Comparison of ENCODE assay signal across 26 cellular contexts in the genomic region with DNA sequence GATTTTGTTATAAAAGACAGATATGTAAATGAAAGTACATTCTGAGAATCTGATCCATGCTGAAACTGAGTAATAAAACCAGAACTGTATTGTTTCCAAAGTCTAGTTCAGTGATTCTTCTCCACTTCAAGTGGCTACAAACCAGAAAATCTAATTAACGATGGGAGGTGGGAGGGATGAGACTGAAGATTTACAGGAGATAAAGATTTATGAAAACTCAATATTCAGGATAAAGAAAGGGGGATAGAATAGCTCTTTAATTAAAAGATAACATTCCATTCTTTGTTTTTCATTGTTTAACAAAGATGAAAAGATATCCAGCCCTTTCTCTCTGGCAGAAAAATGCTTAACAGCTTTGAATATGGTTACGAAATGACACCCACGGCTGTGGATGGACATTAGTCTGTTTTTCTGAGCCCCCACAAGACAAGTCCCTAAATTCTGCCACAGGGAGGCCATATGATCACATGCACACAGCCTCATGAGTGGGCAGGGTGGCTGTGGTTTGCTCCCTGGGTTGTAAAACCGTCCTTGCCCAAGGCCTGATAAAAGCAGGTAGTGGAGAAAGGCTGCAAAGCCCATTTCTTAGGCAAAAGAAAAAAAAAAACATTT. TPM values are rescaled to one million over a fixed set of nuclear protein-coding genes. Genes with fewer than 3 reads are reported as not detected.
DNase-seq lines count a peak whose midpoint lies in the region; TF ChIP-seq lines count a peak whose summit lies in the region.
"Had no signal": no experiment of that assay in that cellular context is flagged by ENCODE, and none has a peak within 500 bp of the region (broad histone marks: within the 10 kb centered on the region; RNA-seq: fewer than 3 reads in every experiment).

No MANE protein-coding gene starts in this region.

- no peak for TF ChIP-seq CTCF in nephron progenitor cell (IDR thresholded peaks at IDR 0.05)

- DNase-seq in NCI-H146 (lab: John Stamatoyannopoulos, UW) (peak; percentile 42), NCI-H146 treated with DMSO at 0.1 percent for 48 hours (lab: John Stamatoyannopoulos, UW; ENCODE audit: unreplicated experiment) (no peak), KBM-7 (peak; percentile 47), nephron progenitor cell (no peak), NCI-H526 treated with DMSO at 0.1 percent for 48 hours (lab: John Stamatoyannopoulos, UW) (no peak), NCI-H1417 (lab: John Stamatoyannopoulos, UW) (no peak), A172 (ENCODE audit: low spot score) (no peak)
- DNase-seq: 8988T; activated CD4-positive, alpha-beta T cell treated with anti-CD3 and anti-CD28 coated beads, Interleukin-2, amount 10 ng/mL, durations not matched to agents 24 days and 14 days; activated naive CD4-positive, alpha-beta T cell treated with Interleukin-2 at 50 U/mL for 16 hours; activated T-cell treated with anti-CD3 and anti-CD28 coated beads, Interleukin-2, amount 50 U/mL, for 72 hours; COR-L47; DMS79 treated with DMSO at 0.1 percent for 48 hours; H9; IMR-90; NCI-H2171 treated with DMSO at 0.1 percent for 48 hours; nucleus accumbens; small intestine; stimulated activated CD4-positive, alpha-beta T cell treated with anti-CD3 and anti-CD28 coated beads, Interleukin-2, amount 100 ng/mL, for 48 hours; T-helper 2 cell; upper lobe of right lung; WERI-Rb-1 had no signal

- H3K4me1 Mint-ChIP-seq in nephron progenitor cell, result peaks cover 9% of the 10 kb centered on the region
- H3K4me1 Mint-ChIP-seq: activated CD4-positive, alpha-beta T cell treated with anti-CD3 and anti-CD28 coated beads, Interleukin-2, amount 10 ng/mL, durations not matched to agents 24 days and 14 days; B cell; stimulated activated effector memory CD8-positive, alpha-beta T cell treated with anti-CD3 and anti-CD28 coated beads, Interleukin-12 subunit alpha, Interleukin-12 subunit beta, amount 100 ng/mL, for 72 hours had no signal

- peak overlapping the region; percentile 25 for H3K27ac Mint-ChIP-seq in nephron progenitor cell
- H3K27ac Mint-ChIP-seq: activated CD4-positive, alpha-beta T cell treated with anti-CD3 and anti-CD28 coated beads, Interleukin-2, amount 10 ng/mL, durations not matched to agents 24 days and 14 days; activated T-cell treated with anti-CD3 and anti-CD28 coated beads, Interleukin-2, amount 50 U/mL, for 72 hours; B cell; stimulated activated effector memory CD8-positive, alpha-beta T cell treated with anti-CD3 and anti-CD28 coated beads, Interleukin-12 subunit alpha, Interleukin-12 subunit beta, amount 100 ng/mL, for 72 hours had no signal

- H3K36me3 Mint-ChIP-seq in nephron progenitor cell (ENCODE audit: low read depth), result no peaks in the 10 kb centered on the region
- H3K36me3 Mint-ChIP-seq: stimulated activated effector memory CD8-positive, alpha-beta T cell treated with anti-CD3 and anti-CD28 coated beads, Interleukin-12 subunit alpha, Interleukin-12 subunit beta, amount 100 ng/mL, for 72 hours had no signal

- H3K9me3 Mint-ChIP-seq in nephron progenitor cell, result no peaks in the 10 kb centered on the region
- H3K9me3 Mint-ChIP-seq: activated CD4-positive, alpha-beta T cell treated with anti-CD3 and anti-CD28 coated beads, Interleukin-2, amount 10 ng/mL, durations not matched to agents 24 days and 14 days; activated T-cell treated with anti-CD3 and anti-CD28 coated beads, Interleukin-2, amount 50 U/mL, for 72 hours; H9; stimulated activated effector memory CD8-positive, alpha-beta T cell treated with anti-CD3 and anti-CD28 coated beads, Interleukin-12 subunit alpha, Interleukin-12 subunit beta, amount 100 ng/mL, for 72 hours had no signal

- no peak overlapping the region for H3K4me3 Mint-ChIP-seq in nephron progenitor cell
- H3K4me3 Mint-ChIP-seq: activated CD4-positive, alpha-beta T cell treated with anti-CD3 and anti-CD28 coated beads, Interleukin-2, amount 10 ng/mL, durations not matched to agents 24 days and 14 days; activated T-cell treated with anti-CD3 and anti-CD28 coated beads, Interleukin-2, amount 50 U/mL, for 72 hours; B cell; H9; stimulated activated effector memory CD8-positive, alpha-beta T cell treated with anti-CD3 and anti-CD28 coated beads, Interleukin-12 subunit alpha, Interleukin-12 subunit beta, amount 100 ng/mL, for 72 hours had no signal

- H3K27ac ChIP-seq in cingulate gyrus (ENCODE audit: low read depth, low read length), result peak overlapping the region; percentile 54
- H3K27ac ChIP-seq: coronary artery, upper lobe of right lung, WERI-Rb-1 had no signal

- no peaks in the 10 kb centered on the region for H3K27me3 Mint-ChIP-seq in nephron progenitor cell (ENCODE audit: low read depth, poor library complexity)

- in situ Hi-C loops in KBM-7 (cut with MboI; ENCODE audit: low pct_unique_long_range_greater_than_20kb, low sequenced_read_pairs), result no loop called here

RNA-seq across cellular contexts. Expression of a gene that starts 36.4 kb away (rescaled TPM):
- 2.5 and 3.2 TPM in 2 replicates for total RNA-seq in A172 (2014; rRNA removed; shearing (Covaris generic))
- total RNA-seq: activated CD4-positive, alpha-beta T cell treated with anti-CD3 and anti-CD28 coated beads, Interleukin-2, amount 10 ng/mL, durations not matched to agents 24 days and 14 days; B cell had no signal

Comparison
In these comparisons a context has a peak if more than half of its experiments do, and no peak if none do; other contexts are left out.
1. DNase-seq: peak in NCI-H146 (single experiment) and KBM-7 (single experiment); none in NCI-H146 treated with DMSO at 0.1 percent for 48 hours (single experiment), nephron progenitor cell (single experiment), NCI-H526 treated with DMSO at 0.1 percent for 48 hours (single experiment), NCI-H1417 (0 of 3) and A172 (single experiment).